Comparison of ENCODE assay signal across 12 cellular contexts in the genomic region with DNA sequence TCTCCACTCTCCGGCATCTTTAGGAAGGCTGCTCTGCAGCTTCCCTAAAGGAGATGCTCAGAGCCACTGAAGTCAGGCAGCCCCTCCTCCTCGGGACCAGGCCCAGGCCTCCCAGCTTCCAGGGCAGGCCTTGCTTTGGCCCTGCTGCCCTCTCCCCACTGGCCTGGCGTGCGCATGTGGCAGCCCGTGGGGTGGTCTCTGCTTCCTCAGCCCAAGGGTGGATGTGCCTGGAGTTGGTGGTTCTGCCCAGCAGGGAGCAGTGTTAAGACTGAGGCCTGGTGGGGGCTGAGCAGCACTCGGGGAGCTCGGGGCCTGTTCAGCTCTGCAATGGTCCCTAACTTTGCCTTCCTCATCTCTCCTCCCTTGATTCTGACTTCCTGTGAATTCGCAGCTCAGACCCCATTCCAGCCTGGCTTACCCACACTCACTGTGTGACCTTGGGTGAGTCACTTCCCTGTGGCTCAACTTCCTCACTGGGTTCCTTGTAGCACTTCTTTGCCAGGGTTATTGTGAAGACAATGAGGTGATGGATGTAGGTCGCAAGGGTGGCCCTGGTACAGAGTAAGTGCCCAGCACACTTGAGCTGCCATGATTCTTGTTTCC.
DNase-seq lines count a peak whose midpoint lies in the region; ATAC-seq and TF ChIP-seq lines count a peak whose summit lies in the region.
"Had no signal": no experiment of that assay in that cellular context is flagged by ENCODE, and none has a peak within 500 bp of the region (broad histone marks: within the 10 kb centered on the region; RNA-seq: fewer than 3 reads in every experiment).

No MANE protein-coding gene starts in this region.

- H3K27me3 Mint-ChIP-seq in dendritic cell treated with granulocyte-macrophage colony-stimulating factor and Interleukin-4, amounts not matched to agents 40 ng/mL and 50 ng/mL, for 4 days, result peaks cover 11% of the 10 kb centered on the region

- H3K27ac ChIP-seq in prostate gland, result peak overlapping the region; percentile 15 to 33

- no peak overlapping the region for H3K4me3 Mint-ChIP-seq in dendritic cell treated with granulocyte-macrophage colony-stimulating factor and Interleukin-4, amounts not matched to agents 40 ng/mL and 50 ng/mL, for 4 days

- no peak for TF ChIP-seq POLR2A in prostate gland (IDR thresholded peaks at IDR 0.05)

- 84% methylated on average over 9 of the region's 9 CpGs for WGBS in prostate gland

- intact Hi-C loops in dendritic cell treated with granulocyte-macrophage colony-stimulating factor and Interleukin-4, amounts not matched to agents 40 ng/mL and 50 ng/mL, for 4 days (cut with micrococcal nuclease), result no loop called here
- intact Hi-C loops in prostate gland (cut with DNase I), result no loop called here

- peak; percentile 15 for DNase-seq in GDM1 (lab: John Stamatoyannopoulos, UW)
- peak; percentile 80 for DNase-seq in MV-4-11 (lab: John Stamatoyannopoulos, UW)
- DNase-seq in prostate gland (ENCODE audit: low spot score), result no peak
- DNase-seq in ecto neural progenitor cell (ENCODE audit: low spot score), result no peak
- no peak for DNase-seq in NCI-H2029 treated with DMSO at 0.1 percent for 48 hours (lab: John Stamatoyannopoulos, UW)
- no peak for DNase-seq in islet precursor cell
- DNase-seq: activated T-cell treated with anti-CD3 and anti-CD28 coated beads for 4 hours, cortex of kidney, NCI-H345, SW 1271 had no signal

- no peaks in the 10 kb centered on the region for H3K36me3 ChIP-seq in prostate gland

- no peak for TF ChIP-seq CTCF in prostate gland (IDR thresholded peaks at IDR 0.05)

- no peaks in the 10 kb centered on the region for H3K9me3 Mint-ChIP-seq in dendritic cell treated with granulocyte-macrophage colony-stimulating factor and Interleukin-4, amounts not matched to agents 40 ng/mL and 50 ng/mL, for 4 days

- H3K4me1 ChIP-seq in prostate gland (replicated peaks), result peaks cover 4% of the 10 kb centered on the region

- H3K27me3 ChIP-seq in prostate gland (replicated peaks; ENCODE audit: insufficient read depth), result no peaks in the 10 kb centered on the region

- no peak for ATAC-seq in HG02981 (IDR thresholded peaks at IDR 0.05; ENCODE audit: unreplicated experiment)

- no peaks in the 10 kb centered on the region for H3K36me3 Mint-ChIP-seq in dendritic cell treated with granulocyte-macrophage colony-stimulating factor and Interleukin-4, amounts not matched to agents 40 ng/mL and 50 ng/mL, for 4 days (ENCODE audit: low read depth)

- H3K9me3 ChIP-seq in prostate gland, result no peaks in the 10 kb centered on the region

- peak overlapping the region; percentile 40 for H3K27ac Mint-ChIP-seq in dendritic cell treated with granulocyte-macrophage colony-stimulating factor and Interleukin-4, amounts not matched to agents 40 ng/mL and 50 ng/mL, for 4 days

- peaks cover 37% of the 10 kb centered on the region for H3K4me1 Mint-ChIP-seq in dendritic cell treated with granulocyte-macrophage colony-stimulating factor and Interleukin-4, amounts not matched to agents 40 ng/mL and 50 ng/mL, for 4 days (ENCODE audit: low read depth)

- no peak overlapping the region for H3K4me3 ChIP-seq in prostate gland

Comparison
In these comparisons a context has a peak if more than half of its experiments do, and no peak if none do; other contexts are left out.
1. DNase-seq: peak in GDM1 (single experiment) and MV-4-11 (single experiment); none in prostate gland (single experiment), ecto neural progenitor cell (single experiment), NCI-H2029 treated with DMSO at 0.1 percent for 48 hours (single experiment) and islet precursor cell (single experiment).